Comparison of ENCODE assay signal across 19 cellular contexts in genomic region chr7:2255145-2256139, GRCh38. TPM values are rescaled to one million over a fixed set of nuclear protein-coding genes. Genes with fewer than 3 reads are reported as not detected.
DNase-seq lines count a peak whose midpoint lies in the region; FAIRE-seq and TF ChIP-seq lines count a peak whose summit lies in the region.
"Had no signal": no experiment of that assay in that cellular context is flagged by ENCODE, and none has a peak within 500 bp of the region (broad histone marks: within the 10 kb centered on the region; RNA-seq: fewer than 3 reads in every experiment).

No MANE protein-coding gene starts in this region.

- H3K4me3 ChIP-seq in mammary epithelial cell (replicated peaks in 1 of 3; ENCODE audit: insufficient read depth in 1 of 3, low read depth in 2 of 3, low read length in 3 of 3): no peak overlapping the region
- H3K4me3 ChIP-seq in breast epithelium: no peak overlapping the region
- H3K4me3 ChIP-seq in PC-9: 0 out of 2 replicates have a peak overlapping the region, but pooled peaks have one; percentile 2
- H3K4me3 ChIP-seq: thoracic aorta had no signal

- dilution Hi-C loops in mammary epithelial cell (cut with HindIII; ENCODE audit: low sequenced_read_pairs): no loop called here

- FAIRE-seq in urothelium cell line (lab: Jason Lieb, UNC): peak; percentile 62
- FAIRE-seq: kidney had no signal

- no peak for TF ChIP-seq POLR2A in breast epithelium (IDR thresholded peaks at IDR 0.05)

- H3K4me2 ChIP-seq in mammary epithelial cell (ENCODE audit: insufficient read depth, low read depth, low read length) (no peak overlapping the region), PC-9 (peak overlapping the region; percentile 54)

- H3K27ac ChIP-seq in mammary epithelial cell (ENCODE audit: insufficient read depth, low read depth, low read length) (no peak overlapping the region), breast epithelium (no peak overlapping the region), PC-9 (peak overlapping the region; percentile 61)
- H3K27ac ChIP-seq: thoracic aorta had no signal

- DNase-seq in mammary epithelial cell: peak; percentile 62
- no peak for DNase-seq in breast epithelium (ENCODE audit: low spot score in 2 of 2)
- peak; percentile 91 to 96 for DNase-seq in PC-9
- no peak for DNase-seq in endothelial cell (ENCODE audit: low spot score)
- no peak for DNase-seq in urothelium cell line (ENCODE audit: low spot score)
- DNase-seq in mucosa of gallbladder (ENCODE audit: low spot score): no peak
- no peak for DNase-seq in activated CD4-positive, alpha-beta memory T cell treated with anti-CD3 and anti-CD28 coated beads for 36 hours
- no peak for DNase-seq in nucleus accumbens (lab: John Stamatoyannopoulos, UW)
- DNase-seq: activated gamma-delta T cell treated with Interleukin-2 at 50 U/mL for 16 hours; anterior cingulate cortex; CD4-positive, alpha-beta memory T cell; endodermal cell; Karpas-422; kidney; mesendoderm; NCI-H1105; NCI-H526 had no signal

- no peak overlapping the region for H3K9ac ChIP-seq in mammary epithelial cell (ENCODE audit: insufficient read depth, low read length)

- H3K79me2 ChIP-seq in mammary epithelial cell (ENCODE audit: insufficient read depth, low read length): no peaks in the 10 kb centered on the region
- 0 out of 2 replicates have a peak, but pooled peaks cover 3% of the 10 kb centered on the region for H3K79me2 ChIP-seq in PC-9 (ENCODE audit: low read depth)

- no peaks in the 10 kb centered on the region for H3K9me3 Mint-ChIP-seq in endothelial cell (ENCODE audit: unreplicated experiment)
- no peaks in the 10 kb centered on the region for H3K9me3 Mint-ChIP-seq in activated CD4-positive, alpha-beta memory T cell treated with anti-CD3 and anti-CD28 coated beads for 36 hours
- H3K9me3 Mint-ChIP-seq: CD4-positive, alpha-beta memory T cell; endodermal cell; natural killer cell treated with Interleukin-12 subunit alpha and Interleukin-12 subunit beta and Interleukin-15 and Interleukin-18, amount 100 ng/mL, for 72 hours had no signal

- H3K27me3 Mint-ChIP-seq in endothelial cell (ENCODE audit: unreplicated experiment): peaks cover 3% of the 10 kb centered on the region
- H3K27me3 Mint-ChIP-seq in activated CD4-positive, alpha-beta memory T cell treated with anti-CD3 and anti-CD28 coated beads for 36 hours: no peaks in the 10 kb centered on the region
- H3K27me3 Mint-ChIP-seq: CD4-positive, alpha-beta memory T cell; natural killer cell treated with Interleukin-12 subunit alpha and Interleukin-12 subunit beta and Interleukin-15 and Interleukin-18, amount 100 ng/mL, for 72 hours had no signal

- no peaks in the 10 kb centered on the region for H3K9me2 ChIP-seq in PC-9 (ENCODE audit: insufficient read depth)

- POLR2A ChIA-PET in PC-9 (lab: Charles Lee; ENCODE audit: unreplicated experiment): interaction anchor here (0.5 kb wide), 1 partner anchor 11 kb away, joined by 4 read pairs; no protein-coding TSS in a partner anchor
- POLR2A ChIA-PET in activated CD4-positive, alpha-beta memory T cell treated with anti-CD3 and anti-CD28 coated beads for 36 hours (lab: Charles Lee): no interaction called here

- no TSS peak for BruUV-seq in mammary epithelial cell (replicated peaks; lab: Mats Ljungman, UMichigan)
- BruUV-seq in PC-9 (replicated peaks; lab: Mats Ljungman, UMichigan): no TSS peak

- intact Hi-C loops in mammary epithelial cell (cut with micrococcal nuclease): no loop called here
- intact Hi-C loops in breast epithelium (cut with DNase I; ENCODE audit: low total_unique reads): no loop called here
- intact Hi-C loops in PC-9 (cut with micrococcal nuclease; ENCODE audit: unreplicated experiment): no loop called here
- intact Hi-C loops in activated CD4-positive, alpha-beta memory T cell treated with anti-CD3 and anti-CD28 coated beads for 36 hours (cut with micrococcal nuclease): no loop called here

- WGBS in mammary epithelial cell (ENCODE audit: low coverage, missing lambda C conversion rate): 78% methylated on average over 30 of the region's 33 CpGs

- in situ Hi-C loops in mammary epithelial cell (cut with MboI; ENCODE audit: low sequenced_read_pairs in 2 of 2): no loop called here

- H2AFZ ChIP-seq in mammary epithelial cell (ENCODE audit: low read depth, low read length) (no peak overlapping the region), PC-9 (no peak overlapping the region)

- H3K36me3 Mint-ChIP-seq in endothelial cell (ENCODE audit: low read depth, unreplicated experiment): peaks cover 11% of the 10 kb centered on the region
- peaks cover 5% of the 10 kb centered on the region for H3K36me3 Mint-ChIP-seq in activated CD4-positive, alpha-beta memory T cell treated with anti-CD3 and anti-CD28 coated beads for 36 hours
- H3K36me3 Mint-ChIP-seq: natural killer cell treated with Interleukin-12 subunit alpha and Interleukin-12 subunit beta and Interleukin-15 and Interleukin-18, amount 100 ng/mL, for 72 hours had no signal

- no peaks in the 10 kb centered on the region for H3K36me3 ChIP-seq in mammary epithelial cell (ENCODE audit: insufficient read depth, low read length)
- H3K36me3 ChIP-seq in breast epithelium: no peaks in the 10 kb centered on the region
- H3K36me3 ChIP-seq in PC-9 (ENCODE audit: low read depth): no peaks in the 10 kb centered on the region
- H3K36me3 ChIP-seq: thoracic aorta had no signal

- no peaks in the 10 kb centered on the region for H3K27me3 ChIP-seq in mammary epithelial cell (ENCODE audit: insufficient read depth, low read length)
- H3K27me3 ChIP-seq in breast epithelium: no peaks in the 10 kb centered on the region
- H3K27me3 ChIP-seq in PC-9 (ENCODE audit: insufficient read depth, low read depth): no peaks in the 10 kb centered on the region

- no peaks in the 10 kb centered on the region for H4K20me1 ChIP-seq in mammary epithelial cell (ENCODE audit: insufficient read depth, low read length)
- H4K20me1 ChIP-seq in PC-9 (ENCODE audit: insufficient read depth): no peaks in the 10 kb centered on the region

- H3K9me3 ChIP-seq in mammary epithelial cell (replicated peaks; ENCODE audit: insufficient read depth, low read length) (no peaks in the 10 kb centered on the region), breast epithelium (no peaks in the 10 kb centered on the region), PC-9 (ENCODE audit: insufficient read depth, low read depth) (no peaks in the 10 kb centered on the region)
- H3K9me3 ChIP-seq: thoracic aorta had no signal

- no peak overlapping the region for H3K27ac Mint-ChIP-seq in endothelial cell (ENCODE audit: unreplicated experiment)
- no peak overlapping the region for H3K27ac Mint-ChIP-seq in activated CD4-positive, alpha-beta memory T cell treated with anti-CD3 and anti-CD28 coated beads for 36 hours
- H3K27ac Mint-ChIP-seq: CD4-positive, alpha-beta memory T cell; natural killer cell treated with Interleukin-12 subunit alpha and Interleukin-12 subunit beta and Interleukin-15 and Interleukin-18, amount 100 ng/mL, for 72 hours had no signal

- H3K4me1 ChIP-seq in mammary epithelial cell (ENCODE audit: insufficient read depth, low read length): peaks cover 10% of the 10 kb centered on the region
- no peaks in the 10 kb centered on the region for H3K4me1 ChIP-seq in breast epithelium
- H3K4me1 ChIP-seq in PC-9 (replicated peaks; ENCODE audit: insufficient read depth): peaks cover 51% of the 10 kb centered on the region

- H3K4me3 Mint-ChIP-seq in endothelial cell (ENCODE audit: unreplicated experiment): peak overlapping the region; percentile 54
- no peak overlapping the region for H3K4me3 Mint-ChIP-seq in activated CD4-positive, alpha-beta memory T cell treated with anti-CD3 and anti-CD28 coated beads for 36 hours
- H3K4me3 Mint-ChIP-seq: CD4-positive, alpha-beta memory T cell; endodermal cell; natural killer cell treated with Interleukin-12 subunit alpha and Interleukin-12 subunit beta and Interleukin-15 and Interleukin-18, amount 100 ng/mL, for 72 hours had no signal

- TF ChIP-seq CTCF in mammary epithelial cell (conservative IDR thresholded peaks at IDR 0.05 in 1 of 2, IDR thresholded peaks at IDR 0.05 in 1 of 2; ENCODE audit: extremely low read depth in 1 of 2, insufficient read depth in 1 of 2, low read depth in 1 of 2, low read length in 2 of 2) (no peak), breast epithelium (IDR thresholded peaks at IDR 0.05) (no peak), PC-9 (conservative IDR thresholded peaks at IDR 0.05) (no peak; the same call in 1 of the 2 replicates), endothelial cell (IDR thresholded peaks at IDR 0.05; ENCODE audit: unreplicated experiment) (no peak)

- peaks cover 2% of the 10 kb centered on the region for H3K4me1 Mint-ChIP-seq in endothelial cell (ENCODE audit: unreplicated experiment)
- no peaks in the 10 kb centered on the region for H3K4me1 Mint-ChIP-seq in activated CD4-positive, alpha-beta memory T cell treated with anti-CD3 and anti-CD28 coated beads for 36 hours (ENCODE audit: low read depth)
- H3K4me1 Mint-ChIP-seq: endodermal cell had no signal

- CTCF ChIA-PET in mammary epithelial cell (lab: Charles Lee; ENCODE audit: low non-redundant PET) (no interaction called here), PC-9 (lab: Charles Lee) (interaction anchor here (0.7 to 1.0 kb wide), 2 partner anchors 13 to 98 kb away, joined by 3 to 4 read pairs; partner anchors contain the start of genes MRM2 and NUDT1)
- CTCF ChIA-PET in activated CD4-positive, alpha-beta memory T cell treated with anti-CD3 and anti-CD28 coated beads for 36 hours (lab: Charles Lee): no interaction called here

- H3F3A ChIP-seq in PC-9 (ENCODE audit: insufficient read depth, low read depth): peaks cover 35% of the 10 kb centered on the region

RNA-seq across cellular contexts. Expression of gene NUDT1, which starts 13.4 kb away (rescaled TPM):
- total RNA-seq in mammary epithelial cell (10 to 100 TPM in 1 of 2 donors, 1 to 10 TPM in 1; 5.7 to 26.4 TPM), breast epithelium (10 to 100 TPM; 13.3 to 28.5 (median 18.0) TPM), PC-9 (2021) (63.9 and 73.3 TPM in 2 replicates), endothelial cell (ENCODE audit: unreplicated experiment) (14.2 TPM), mucosa of gallbladder (11.6 TPM)
- 39.0 TPM for polyA plus RNA-seq in mammary epithelial cell
- 7.5 TPM for polyA minus RNA-seq in mammary epithelial cell
- 100 to 1,000 TPM; 112 to 114 TPM for total RNA-seq in activated CD4-positive, alpha-beta memory T cell treated with anti-CD3 and anti-CD28 coated beads for 36 hours

RNA-seq across cellular contexts. Expression of gene MRM2, which starts 13.4 kb away (rescaled TPM):
- total RNA-seq in mammary epithelial cell (10 to 100 TPM; 14.0 to 29.9 TPM), breast epithelium (10 to 100 TPM; 10.9 to 20.2 (median 18.0) TPM), PC-9 (2021) (36.8 and 40.9 TPM in 2 replicates), endothelial cell (ENCODE audit: unreplicated experiment) (19.1 TPM), mucosa of gallbladder (21.4 TPM)
- 27.5 TPM for polyA plus RNA-seq in mammary epithelial cell
- polyA minus RNA-seq in mammary epithelial cell: 5.1 TPM
- 10 to 100 TPM; 25.5 to 26.9 TPM for total RNA-seq in activated CD4-positive, alpha-beta memory T cell treated with anti-CD3 and anti-CD28 coated beads for 36 hours

RNA-seq across cellular contexts. Expression of gene MAD1L1, which starts 22.7 kb away (rescaled TPM):
- 10 to 100 TPM; 20.7 to 35.4 TPM for total RNA-seq in mammary epithelial cell
- 17.7 TPM for polyA plus RNA-seq in mammary epithelial cell
- 32.0 TPM for polyA minus RNA-seq in mammary epithelial cell
- total RNA-seq in breast epithelium: 10 to 100 TPM; 27.7 to 33.9 (median 28.8) TPM
- 50.8 and 68.7 TPM in 2 replicates for total RNA-seq in PC-9 (2021)
- total RNA-seq in endothelial cell (ENCODE audit: unreplicated experiment): 43.3 TPM
- 50.5 TPM for total RNA-seq in mucosa of gallbladder
- 10 to 100 TPM; 44.4 to 47.8 TPM for total RNA-seq in activated CD4-positive, alpha-beta memory T cell treated with anti-CD3 and anti-CD28 coated beads for 36 hours

RNA-seq across cellular contexts. Expression of gene SNX8, which starts 58.8 kb away (rescaled TPM):
- total RNA-seq in mammary epithelial cell: 10 to 100 TPM in 1 of 2 donors, 1 to 10 TPM in 1; 7.5 to 25.2 TPM
- 15.9 TPM for polyA plus RNA-seq in mammary epithelial cell
- 60.9 TPM for polyA minus RNA-seq in mammary epithelial cell
- 10 to 100 TPM in 2 of 3 donors, 1 to 10 TPM in 1; 8.8 to 32.3 (median 20.3) TPM for total RNA-seq in breast epithelium
- 73.9 and 102 TPM in 2 replicates for total RNA-seq in PC-9 (2021)
- 40.7 TPM for total RNA-seq in endothelial cell (ENCODE audit: unreplicated experiment)
- total RNA-seq in mucosa of gallbladder: 20.5 TPM
- total RNA-seq in activated CD4-positive, alpha-beta memory T cell treated with anti-CD3 and anti-CD28 coated beads for 36 hours: 10 to 100 TPM; 35.4 to 40.2 TPM

Comparison
In these comparisons a context has a peak if more than half of its experiments do, and no peak if none do; other contexts are left out.
1. DNase-seq: peak in mammary epithelial cell (single experiment) and PC-9 (2 of 2); none in breast epithelium (0 of 2), endothelial cell (single experiment), urothelium cell line (single experiment), mucosa of gallbladder (single experiment), activated CD4-positive, alpha-beta memory T cell treated with anti-CD3 and anti-CD28 coated beads for 36 hours (single experiment) and nucleus accumbens (0 of 56).